1 cellular context compared by ENCODE assay signal in genomic region chr11:65305501-65306268, GRCh38.
TF ChIP-seq lines count a peak whose summit lies in the region.

No MANE protein-coding gene starts in this region.

TF ChIP-seq in A549, 52 proteins besides CTCF, POLR2A, EP300 and RAD21:
- TF ChIP-seq SREBF2 (IDR thresholded peaks at IDR 0.05) (no peak), FOSL2 (IDR thresholded peaks at IDR 0.05) (no peak), FOSL2 (CRISPR knock-in tag; IDR thresholded peaks at IDR 0.05) (0 out of 2 replicates have a peak, but pooled peaks have one; percentile 32)
TF ChIP-seq in A549: peak in this region for 1.
